ENCODE assay signal across 1 cellular context in the genomic region with DNA sequence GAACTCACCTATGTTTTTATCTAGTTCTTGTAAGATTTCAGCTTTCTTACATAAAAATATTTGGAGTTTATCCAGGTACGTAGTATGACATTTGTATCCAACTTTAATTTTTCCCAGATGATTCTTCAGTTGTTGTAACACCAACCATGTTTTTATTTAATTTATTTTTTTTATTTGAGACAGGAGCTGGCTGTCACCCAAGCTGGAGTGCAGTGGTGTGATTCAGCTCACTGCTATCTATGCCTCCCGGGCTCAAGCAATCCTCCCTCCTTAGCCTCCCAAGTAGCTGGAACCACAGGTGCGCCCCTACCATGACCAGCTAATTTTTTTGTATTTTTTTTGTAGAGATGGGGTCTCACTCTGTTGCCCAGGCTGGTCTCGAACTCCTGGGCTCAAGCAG.
TF ChIP-seq lines count a peak whose summit lies in the region.

No MANE protein-coding gene starts in this region.

TF ChIP-seq in HCT116, 20 proteins besides CTCF, POLR2A, EP300 and RAD21:
- TF ChIP-seq SIN3A (IDR thresholded peaks at IDR 0.05; ENCODE audit: low read depth) (no peak), FOSL1 (IDR thresholded peaks at IDR 0.05; ENCODE audit: low read depth) (peak; percentile 15; the same call in 1 of the 2 replicates)
TF ChIP-seq in HCT116: peak in this region for 1.
